1 cellular context compared by ENCODE assay signal in genomic region chr5:94524841-94525697, GRCh38.
TF ChIP-seq lines count a peak whose summit lies in the region.

No MANE protein-coding gene starts in this region.

TF ChIP-seq in H1, 55 proteins besides CTCF, POLR2A, EP300 and RAD21:
- TF ChIP-seq CHD7 (IDR thresholded peaks at IDR 0.05; ENCODE audit: insufficient replicate concordance, low read length) (no peak), SRF (IDR thresholded peaks at IDR 0.05; ENCODE audit: low read depth, low read length) (no peak), CBX5 (IDR thresholded peaks at IDR 0.05; ENCODE audit: low read depth, low read length) (no peak), PHF8 (conservative IDR thresholded peaks at IDR 0.05; ENCODE audit: low read depth, low read length) (no peak), CTBP2 (IDR thresholded peaks at IDR 0.05; ENCODE audit: borderline replicate concordance, insufficient read depth, insufficient read length, low read length) (no peak), ATF3 (IDR thresholded peaks at IDR 0.05; ENCODE audit: insufficient read depth, low read depth, low read length) (no peak), SIN3A (conservative IDR thresholded peaks at IDR 0.05 in 1 of 2, IDR thresholded peaks at IDR 0.05 in 1 of 2; ENCODE audit: low read depth in 1 of 2, low read length in 2 of 2) (no peak), FOSL1 (IDR thresholded peaks at IDR 0.05; ENCODE audit: insufficient read depth, low read depth, low read length) (no peak), BCL11A (IDR thresholded peaks at IDR 0.05; ENCODE audit: low read depth in 2 of 2, low read length in 2 of 2) (no peak), RFX5 (IDR thresholded peaks at IDR 0.05; ENCODE audit: borderline replicate concordance, low read depth, low read length) (no peak), POU5F1 (IDR thresholded peaks at IDR 0.05; ENCODE audit: low read depth, low read length) (no peak), RXRA (IDR thresholded peaks at IDR 0.05; ENCODE audit: insufficient read depth, low read depth, low read length) (no peak)
